In the genomic region with DNA sequence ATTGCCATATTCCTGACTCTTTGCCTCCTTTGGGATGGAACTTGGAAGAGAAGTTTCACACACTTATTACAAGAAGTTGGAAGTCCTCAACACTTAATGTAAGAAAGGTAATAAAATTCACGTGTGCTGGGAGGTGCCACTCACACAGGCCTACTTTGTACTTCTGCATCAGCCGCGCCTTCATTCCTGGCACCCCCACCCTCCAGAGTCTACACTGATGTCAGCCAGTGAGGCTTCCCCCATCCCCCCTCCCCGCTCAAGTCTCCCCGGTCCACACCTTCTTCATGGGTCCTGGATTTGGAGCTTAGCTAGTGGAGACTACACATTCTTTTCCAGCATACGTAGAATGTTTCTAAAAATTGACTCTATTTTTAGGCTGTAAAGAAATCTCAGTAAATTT, we compare ENCODE assay signal across 1 cellular context.
TF ChIP-seq lines count a peak whose summit lies in the region.

No MANE protein-coding gene starts in this region.

TF ChIP-seq in HCT116, 20 proteins besides CTCF, POLR2A, EP300 and RAD21 (continued from another document):
- TF ChIP-seq CEBPB (IDR thresholded peaks at IDR 0.05; ENCODE audit: low read depth), result no peak
- no peak for TF ChIP-seq FOSL1 (IDR thresholded peaks at IDR 0.05; ENCODE audit: low read depth)
- TF ChIP-seq, protein P1, sequence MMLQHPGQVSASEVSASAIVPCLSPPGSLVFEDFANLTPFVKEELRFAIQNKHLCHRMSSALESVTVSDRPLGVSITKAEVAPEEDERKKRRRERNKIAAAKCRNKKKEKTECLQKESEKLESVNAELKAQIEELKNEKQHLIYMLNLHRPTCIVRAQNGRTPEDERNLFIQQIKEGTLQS (IDR thresholded peaks at IDR 0.05), result no peak
- TF ChIP-seq CBX3 (IDR thresholded peaks at IDR 0.05; ENCODE audit: low read depth), result no peak
TF ChIP-seq in HCT116: peak in this region for 0.
